In the genomic region with DNA sequence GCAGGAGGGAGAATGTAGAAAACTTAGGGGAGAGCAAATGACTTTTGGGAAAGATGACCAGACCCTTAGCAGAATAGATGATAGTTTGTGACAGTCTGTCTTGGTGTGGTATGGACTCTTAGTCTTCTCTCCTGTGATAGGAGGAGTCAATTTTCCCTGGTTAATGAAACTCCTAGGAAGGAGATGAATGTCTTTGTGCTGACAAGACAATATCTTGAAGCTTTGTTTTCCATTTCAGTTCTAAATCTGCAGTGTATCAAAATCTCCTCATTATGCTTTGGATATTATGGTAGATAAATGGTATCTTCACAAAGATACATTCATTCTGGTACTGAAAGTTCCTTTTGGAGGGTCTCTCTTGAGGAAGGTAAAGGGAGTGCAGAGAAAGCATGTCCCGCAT, we compare ENCODE assay signal across 20 cellular contexts.
DNase-seq lines count a peak whose midpoint lies in the region; ATAC-seq, FAIRE-seq and TF ChIP-seq lines count a peak whose summit lies in the region.
"Had no signal": no experiment of that assay in that cellular context is flagged by ENCODE, and none has a peak within 500 bp of the region (broad histone marks: within the 10 kb centered on the region; RNA-seq: fewer than 3 reads in every experiment).

No MANE protein-coding gene starts in this region.

- H3K27ac Mint-ChIP-seq in endodermal cell, result peak overlapping the region; percentile 24
- no peak overlapping the region for H3K27ac Mint-ChIP-seq in T-cell
- H3K27ac Mint-ChIP-seq: B cell; CD4-positive, CD25-positive, alpha-beta regulatory T cell; CD8-positive, alpha-beta T cell had no signal

- intact Hi-C loops in IMR-90 (cut with micrococcal nuclease), result no loop called here
- intact Hi-C loops in tibial artery (cut with DNase I; ENCODE audit: low total_unique reads), result no loop called here
- intact Hi-C loops in esophagus muscularis mucosa (cut with DNase I), result no loop called here

- H3K4me3 ChIP-seq in A549 (no peak overlapping the region), IMR-90 (ENCODE audit: insufficient read depth, low read depth, low read length) (no peak overlapping the region), endodermal cell (ENCODE audit: low read length) (no peak overlapping the region), tibial artery (no peak overlapping the region), esophagus muscularis mucosa (no peak overlapping the region)
- H3K4me3 ChIP-seq: BLaER1 had no signal

- no peaks in the 10 kb centered on the region for H3K36me3 Mint-ChIP-seq in endodermal cell (ENCODE audit: low read depth)
- no peaks in the 10 kb centered on the region for H3K36me3 Mint-ChIP-seq in T-cell
- H3K36me3 Mint-ChIP-seq: CD4-positive, CD25-positive, alpha-beta regulatory T cell; CD8-positive, alpha-beta T cell had no signal

- POLR2A ChIA-PET in A549 (lab: Yijun Ruan, JAX), result no interaction called here
- POLR2A ChIA-PET in IMR-90 (lab: Charles Lee; ENCODE audit: unreplicated experiment), result no interaction called here
- POLR2A ChIA-PET in T-cell (lab: Charles Lee), result no interaction called here

- ATAC-seq in A549 (no peak), IMR-90 (ENCODE audit: low read depth) (no peak), T-cell (replicated peaks in 1 of 4) (no peak)
- ATAC-seq: CD8-positive, alpha-beta T cell had no signal

- H3K14ac ChIP-seq in IMR-90 (replicated peaks; ENCODE audit: low read depth, low read length), result no peak overlapping the region

- no peak overlapping the region for H2BK5ac ChIP-seq in IMR-90 (ENCODE audit: low read depth, low read length, poor library complexity, severe bottlenecking)

- H3K36me3 ChIP-seq in IMR-90 (ENCODE audit: control insufficient read depth, insufficient read depth, low read length) (no peaks in the 10 kb centered on the region), endodermal cell (ENCODE audit: control insufficient read depth, insufficient read depth, low read length) (no peaks in the 10 kb centered on the region), tibial artery (no peaks in the 10 kb centered on the region), esophagus muscularis mucosa (no peaks in the 10 kb centered on the region)
- H3K36me3 ChIP-seq: BLaER1 had no signal

- TF ChIP-seq EP300 in A549 (IDR thresholded peaks at IDR 0.05) (no peak), esophagus muscularis mucosa (IDR thresholded peaks at IDR 0.05) (no peak)

- no peak overlapping the region for H2AFZ ChIP-seq in IMR-90 (replicated peaks; ENCODE audit: low read length, poor library complexity)

- in situ Hi-C loops in IMR-90 (cut with MboI; ENCODE audit: low sequenced_read_pairs), result no loop called here

- H3K9me3 Mint-ChIP-seq in endodermal cell (peaks cover 4% of the 10 kb centered on the region), T-cell (peaks cover 14 to 25% (median 23%) of the 10 kb centered on the region in 3 donors)

- no peak for TF ChIP-seq RAD21 in A549 (conservative IDR thresholded peaks at IDR 0.05 in 1 of 2, IDR thresholded peaks at IDR 0.05 in 1 of 2)
- no peak for TF ChIP-seq RAD21 in IMR-90 (IDR thresholded peaks at IDR 0.05; ENCODE audit: low read length)

- H3K4me1 Mint-ChIP-seq in endodermal cell, result no peaks in the 10 kb centered on the region
- no peaks in the 10 kb centered on the region for H3K4me1 Mint-ChIP-seq in T-cell
- H3K4me1 Mint-ChIP-seq: B cell; CD4-positive, CD25-positive, alpha-beta regulatory T cell had no signal

- TF ChIP-seq CTCF in A549 (IDR thresholded peaks at IDR 0.05) (no peak), IMR-90 (conservative IDR thresholded peaks at IDR 0.05; ENCODE audit: low read depth, low read length) (no peak), endodermal cell (conservative IDR thresholded peaks at IDR 0.05) (no peak), tibial artery (IDR thresholded peaks at IDR 0.05) (no peak), esophagus muscularis mucosa (IDR thresholded peaks at IDR 0.05) (no peak)

- H3K4me1 ChIP-seq in A549 (no peaks in the 10 kb centered on the region), IMR-90 (ENCODE audit: control insufficient read depth, insufficient read depth, low read length) (no peaks in the 10 kb centered on the region), endodermal cell (ENCODE audit: control insufficient read depth, insufficient read depth, low read length) (no peaks in the 10 kb centered on the region), tibial artery (no peaks in the 10 kb centered on the region), esophagus muscularis mucosa (no peaks in the 10 kb centered on the region)
- H3K4me1 ChIP-seq: BLaER1, Caco-2 had no signal

- CTCF ChIA-PET in A549 (lab: Yijun Ruan, JAX), result no interaction called here
- CTCF ChIA-PET in IMR-90 (lab: Yijun Ruan, JAX), result no interaction called here
- CTCF ChIA-PET in T-cell (lab: Charles Lee), result no interaction called here

- no peak overlapping the region for H3K18ac ChIP-seq in IMR-90 (ENCODE audit: low read depth, low read length)

- no TSS peak for BruUV-seq in IMR-90 (replicated peaks; lab: Mats Ljungman, UMichigan)

- H2BK120ac ChIP-seq in IMR-90 (ENCODE audit: low read depth, low read length), result no peak overlapping the region

- H3K4me3 Mint-ChIP-seq in endodermal cell (no peak overlapping the region), T-cell (no peak overlapping the region)
- H3K4me3 Mint-ChIP-seq: B cell; CD4-positive, CD25-positive, alpha-beta regulatory T cell; CD8-positive, alpha-beta T cell had no signal

- no peak overlapping the region for H4K5ac ChIP-seq in IMR-90 (ENCODE audit: low read depth, low read length)

- no peaks in the 10 kb centered on the region for H3K27me3 ChIP-seq in IMR-90 (ENCODE audit: control insufficient read depth, insufficient read depth, low read length)
- H3K27me3 ChIP-seq in endodermal cell (ENCODE audit: control insufficient read depth, insufficient read depth, low read length, poor library complexity, severe bottlenecking), result no peaks in the 10 kb centered on the region
- H3K27me3 ChIP-seq in tibial artery, result no peaks in the 10 kb centered on the region
- no peaks in the 10 kb centered on the region for H3K27me3 ChIP-seq in esophagus muscularis mucosa
- H3K27me3 ChIP-seq: BLaER1 had no signal

- no peak for FAIRE-seq in A549 (lab: Jason Lieb, UNC)
- FAIRE-seq: G401.6, GM12892 had no signal

- H2BK20ac ChIP-seq in IMR-90 (ENCODE audit: low read depth, low read length), result no peak overlapping the region

- no peak for DNase-seq in A549 (ENCODE audit: low read depth in 1 of 2, low spot score in 1 of 2)
- no peak for DNase-seq in IMR-90
- no peak for DNase-seq in endodermal cell
- no peak for DNase-seq in T-cell
- DNase-seq in tibial artery, result no peak
- no peak for DNase-seq in esophagus muscularis mucosa (ENCODE audit: extremely low spot score)
- DNase-seq: 8988T; Caco-2; CD4-positive, CD25-positive, alpha-beta regulatory T cell; CD8-positive, alpha-beta T cell; DMS153; DND-41; GOT3; H7; HCEC 1CT had no signal

- H3K4me2 ChIP-seq in A549 (no peak overlapping the region), IMR-90 (ENCODE audit: low read depth, low read length) (no peak overlapping the region)
- H3K4me2 ChIP-seq: BLaER1 had no signal

- no peaks in the 10 kb centered on the region for H3K9me1 ChIP-seq in IMR-90 (ENCODE audit: insufficient read depth, low read length)

- no peak overlapping the region for H4K8ac ChIP-seq in IMR-90 (ENCODE audit: low read depth in 2 of 2, low read length in 2 of 2)

- H3K27me3 Mint-ChIP-seq in endodermal cell (ENCODE audit: insufficient read depth), result no peaks in the 10 kb centered on the region
- H3K27me3 Mint-ChIP-seq in T-cell, result no peaks in the 10 kb centered on the region
- H3K27me3 Mint-ChIP-seq: B cell; CD4-positive, CD25-positive, alpha-beta regulatory T cell had no signal

- H3K79me1 ChIP-seq in IMR-90 (ENCODE audit: low read depth in 1 of 2, low read length in 2 of 2), result no peaks in the 10 kb centered on the region

- H3K23ac ChIP-seq in IMR-90 (ENCODE audit: low read depth, low read length), result no peak overlapping the region

- no peak overlapping the region for H2AK5ac ChIP-seq in IMR-90 (ENCODE audit: low read depth, low read length)

- H3K56ac ChIP-seq in IMR-90 (ENCODE audit: extremely low read depth, insufficient read depth, low read length), result no peak overlapping the region

- no peaks in the 10 kb centered on the region for H4K20me1 ChIP-seq in IMR-90 (ENCODE audit: insufficient read depth, low read length)
- H4K20me1 ChIP-seq: BLaER1 had no signal

- no peak overlapping the region for H2AK9ac ChIP-seq in IMR-90 (replicated peaks; ENCODE audit: low read depth, low read length, poor library complexity)

- no peak overlapping the region for H2BK15ac ChIP-seq in IMR-90 (ENCODE audit: low read depth, low read length)

- WGBS in A549 (ENCODE audit: missing lambda C conversion rate), result 30% methylated on average over 1 of the region's 1 CpG
- WGBS in IMR-90 (ENCODE audit: extremely low coverage in 2 of 2, insufficient read length in 1 of 2), 2 experiments, result no CpG with 5 or more reads among the region's 1 CpG
- WGBS in endodermal cell (ENCODE audit: insufficient coverage in 1 of 2, insufficient read length in 1 of 2), 2 experiments, result 90 to 100% methylated on average over 1 of the region's 1 CpG
- WGBS in esophagus muscularis mucosa, result 84% methylated on average over 1 of the region's 1 CpG

- no peak overlapping the region for H3K9ac ChIP-seq in IMR-90 (ENCODE audit: low read depth, low read length)
- H3K9ac ChIP-seq in endodermal cell (ENCODE audit: extremely low read depth, low read length, poor library complexity, severe bottlenecking), result no peak overlapping the region
- H3K9ac ChIP-seq: BLaER1 had no signal

- no peak overlapping the region for H3K27ac ChIP-seq in A549
- no peak overlapping the region for H3K27ac ChIP-seq in IMR-90 (ENCODE audit: insufficient read depth, low read length)
- H3K27ac ChIP-seq in endodermal cell (ENCODE audit: low read depth, low read length), result no peak overlapping the region
- H3K27ac ChIP-seq in tibial artery, result no peak overlapping the region
- H3K27ac ChIP-seq in esophagus muscularis mucosa (replicated peaks in 1 of 4), result no peak overlapping the region
- H3K27ac ChIP-seq: BLaER1, C4-2B had no signal

- dilution Hi-C loops in IMR-90 (cut with HindIII; ENCODE audit: low sequenced_read_pairs, unreplicated experiment), result no loop called here

- no peak for TF ChIP-seq POLR2A in A549 (IDR thresholded peaks at IDR 0.05; ENCODE audit: low read length)
- TF ChIP-seq POLR2A in IMR-90 (IDR thresholded peaks at IDR 0.05; ENCODE audit: low read depth, low read length), result no peak
- no peak for TF ChIP-seq POLR2A in esophagus muscularis mucosa (IDR thresholded peaks at IDR 0.05; ENCODE audit: low read depth)

- H3K9me3 ChIP-seq in A549 (no peaks in the 10 kb centered on the region; the same call in 2 of the 3 replicates), IMR-90 (ENCODE audit: control insufficient read depth, insufficient read depth, low read length) (0 out of 2 replicates have a peak, but pooled peaks cover 3% of the 10 kb centered on the region), endodermal cell (ENCODE audit: control insufficient read depth, low read length) (peaks cover 4% of the 10 kb centered on the region), tibial artery (no peaks in the 10 kb centered on the region), esophagus muscularis mucosa (no peaks in the 10 kb centered on the region)
- H3K9me3 ChIP-seq: BLaER1, Caco-2 had no signal

- H4K91ac ChIP-seq in IMR-90 (ENCODE audit: insufficient read depth, low read depth, low read length), result no peak overlapping the region

- H3K4ac ChIP-seq in IMR-90 (ENCODE audit: low read depth, low read length), result no peak overlapping the region

TF ChIP-seq in A549, 52 proteins besides CTCF, POLR2A, EP300 and RAD21 (continues in another document):
- TF ChIP-seq NR3C1 (IDR thresholded peaks at IDR 0.05), result no peak
